8 cellular contexts compared by ENCODE assay signal in the genomic region with DNA sequence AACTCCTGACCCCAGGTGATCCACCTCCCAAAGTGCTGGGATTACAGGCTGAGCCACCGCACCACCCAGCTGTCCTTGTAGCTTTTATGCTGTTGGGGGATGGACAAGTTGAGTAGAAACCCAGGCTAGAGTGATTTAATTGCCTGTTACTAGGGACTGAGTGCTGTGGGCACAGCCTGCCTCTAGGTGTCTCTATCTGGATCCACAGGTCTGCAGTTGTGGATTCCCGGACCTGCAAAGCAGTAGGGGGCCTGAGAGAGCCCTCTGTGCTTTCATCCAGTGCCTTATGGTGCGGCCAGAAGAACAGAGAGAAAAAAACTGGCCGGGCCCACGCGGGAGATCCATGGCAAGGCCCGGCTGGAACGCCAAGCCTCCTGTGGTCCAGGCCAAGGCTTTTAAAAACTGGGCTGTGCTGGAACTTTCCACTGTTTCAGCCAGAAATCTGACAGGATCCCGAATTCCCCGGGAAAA. TPM values are rescaled to one million over a fixed set of nuclear protein-coding genes. Genes with fewer than 3 reads are reported as not detected.
DNase-seq lines count a peak whose midpoint lies in the region; ATAC-seq, FAIRE-seq and TF ChIP-seq lines count a peak whose summit lies in the region.

No MANE protein-coding gene starts in this region.

- TF ChIP-seq CTCF in DOHH2 (IDR thresholded peaks at IDR 0.05; ENCODE audit: low read depth, low read length, poor library complexity, severe bottlenecking) (peak; percentile 61), SU-DHL-6 (IDR thresholded peaks at IDR 0.05; ENCODE audit: insufficient read depth, low read length, poor library complexity, severe bottlenecking) (peak; percentile 62), foreskin fibroblast (IDR thresholded peaks at IDR 0.05; ENCODE audit: low read depth, low read length) (peak; percentile 90), pancreas (IDR thresholded peaks at IDR 0.05) (peak; percentile 7 to 38 (median 27)), lower leg skin (IDR thresholded peaks at IDR 0.05) (no peak)

- H3F3A ChIP-seq in DOHH2 (ENCODE audit: control insufficient read depth, insufficient read depth) = no peaks in the 10 kb centered on the region
- no peaks in the 10 kb centered on the region for H3F3A ChIP-seq in SU-DHL-6 (ENCODE audit: insufficient read depth)

- H3K9me3 ChIP-seq in DOHH2 (ENCODE audit: control insufficient read depth, insufficient read depth, low read length) = no peaks in the 10 kb centered on the region
- H3K9me3 ChIP-seq in SU-DHL-6 (ENCODE audit: insufficient read depth, low read length) = no peaks in the 10 kb centered on the region
- H3K9me3 ChIP-seq in pancreas = no peaks in the 10 kb centered on the region

- H3K79me2 ChIP-seq in DOHH2 (ENCODE audit: control insufficient read depth, low read length) (no peaks in the 10 kb centered on the region), SU-DHL-6 (ENCODE audit: insufficient read depth, low read length) (no peaks in the 10 kb centered on the region)

- H3K9ac ChIP-seq in SU-DHL-6 (ENCODE audit: low read length) = no peak overlapping the region

- no peaks in the 10 kb centered on the region for H3K36me3 ChIP-seq in DOHH2 (ENCODE audit: control insufficient read depth, low read length)
- H3K36me3 ChIP-seq in SU-DHL-6 (ENCODE audit: low read length) = no peaks in the 10 kb centered on the region
- H3K36me3 ChIP-seq in pancreas = no peaks in the 10 kb centered on the region

- H3K4me1 ChIP-seq in DOHH2 (ENCODE audit: control insufficient read depth, low read length) (peaks cover 11% of the 10 kb centered on the region), pancreas (no peaks in the 10 kb centered on the region)

- H3K27me3 ChIP-seq in DOHH2 (ENCODE audit: control insufficient read depth, low read length) = peaks cover 37% of the 10 kb centered on the region
- H3K27me3 ChIP-seq in SU-DHL-6 (ENCODE audit: low read length) = 0 out of 2 replicates have a peak, but pooled peaks cover 2% of the 10 kb centered on the region
- no peaks in the 10 kb centered on the region for H3K27me3 ChIP-seq in pancreas

- in situ Hi-C loops in KBM-7 (cut with MboI; ENCODE audit: low pct_unique_long_range_greater_than_20kb, low sequenced_read_pairs) = no loop called here

- DNase-seq in KBM-7 (peak; percentile 82), foreskin fibroblast (peak; percentile 66 to 83), pancreas (peak in 5 of 6 donors; percentile 37 to 65 (median 53)), activated T-cell treated with anti-CD3 and anti-CD28 coated beads for 4 hours (no peak), lower leg skin (ENCODE audit: low spot score in 2 of 2) (no peak)

- intact Hi-C loops in pancreas (cut with DNase I) (no loop called here), lower leg skin (cut with DNase I; ENCODE audit: low total_unique reads) (no loop called here)

- no peak overlapping the region for H2AFZ ChIP-seq in SU-DHL-6 (ENCODE audit: low read depth, low read length, severe bottlenecking)

- 7 to 10% methylated on average over 10 of the region's 10 CpGs for WGBS in pancreas, 2 donors
- WGBS in lower leg skin, 2 donors = 39 to 41% methylated on average over 10 of the region's 10 CpGs

- FAIRE-seq in pancreas (lab: Jason Lieb, UNC) = no peak

- H4K20me1 ChIP-seq in DOHH2 (ENCODE audit: control insufficient read depth, insufficient read depth, low read depth, low read length) = 0 out of 2 replicates have a peak, but pooled peaks cover 3% of the 10 kb centered on the region
- no peaks in the 10 kb centered on the region for H4K20me1 ChIP-seq in SU-DHL-6 (ENCODE audit: low read depth, low read length)

- H3K9me2 ChIP-seq in DOHH2 (replicated peaks; ENCODE audit: control insufficient read depth, low read length) (no peaks in the 10 kb centered on the region), SU-DHL-6 (replicated peaks; ENCODE audit: insufficient read depth, low read length) (no peaks in the 10 kb centered on the region)

- H3K4me3 ChIP-seq in DOHH2 (ENCODE audit: low read length) = no peak overlapping the region
- no peak overlapping the region for H3K4me3 ChIP-seq in SU-DHL-6 (ENCODE audit: insufficient read depth, low read length, poor library complexity, severe bottlenecking)
- no peak overlapping the region for H3K4me3 ChIP-seq in foreskin fibroblast (ENCODE audit: low read depth in 1 of 2, low read length in 2 of 2)
- no peak overlapping the region for H3K4me3 ChIP-seq in pancreas
- no peak overlapping the region for H3K4me3 ChIP-seq in lower leg skin (ENCODE audit: low read depth, poor library complexity, severe bottlenecking)

- ATAC-seq in pancreas = peak; percentile 76 to 88 (median 84)
- no peak for ATAC-seq in GM21528 (IDR thresholded peaks at IDR 0.05; ENCODE audit: low FRiP score, unreplicated experiment)

- H3K4me2 ChIP-seq in DOHH2 (ENCODE audit: low read length) = no peak overlapping the region
- H3K4me2 ChIP-seq in SU-DHL-6 (ENCODE audit: low read depth, low read length, poor library complexity, severe bottlenecking) = no peak overlapping the region

- no peak overlapping the region for H3K27ac ChIP-seq in DOHH2 (ENCODE audit: low read depth, low read length)
- no peak overlapping the region for H3K27ac ChIP-seq in SU-DHL-6 (ENCODE audit: low read depth, low read length)
- peak overlapping the region in 3 of 4 donors; percentile 11 to 54 (median 23) for H3K27ac ChIP-seq in pancreas

- no peak for TF ChIP-seq POLR2A in lower leg skin (IDR thresholded peaks at IDR 0.05)

RNA-seq across cellular contexts. Expression of gene SIRPA, which starts 5.1 kb away (rescaled TPM):
- total RNA-seq in pancreas (10 to 100 TPM in 2 of 6 donors, 1 to 10 TPM in 4; 7.2 to 25.8 (median 8.5) TPM), lower leg skin (10 to 100 TPM; 29.3 to 55.0 (median 44.1) TPM)
- 10 to 100 TPM in 1 of 2 donors, 1 to 10 TPM in 1; 8.6 to 13.1 TPM for polyA plus RNA-seq in pancreas

Comparison
In these comparisons a context has a peak if more than half of its experiments do, and no peak if none do; other contexts are left out.
1. H3K27ac ChIP-seq: peak in pancreas (3 of 4); none in DOHH2 (single experiment) and SU-DHL-6 (single experiment).
2. CTCF ChIP-seq: peak in DOHH2 (single experiment), SU-DHL-6 (single experiment), foreskin fibroblast (single experiment) and pancreas (4 of 4); none in lower leg skin (0 of 3).
3. DNase-seq: peak in KBM-7 (single experiment), foreskin fibroblast (2 of 2) and pancreas (5 of 6); none in activated T-cell treated with anti-CD3 and anti-CD28 coated beads for 4 hours (single experiment) and lower leg skin (0 of 2).